In genomic region chr5:139141841-139142240, GRCh38 we compare ENCODE assay signal across 1 cellular context.
TF ChIP-seq lines count a peak whose summit lies in the region.

No MANE protein-coding gene starts in this region.

TF ChIP-seq in SK-N-SH treated with all-trans-retinoic acid at 6 μM for 48 hours, 23 proteins besides CTCF, POLR2A, EP300 and RAD21 (continued from another document):
- no peak for TF ChIP-seq TSHZ2 (CRISPR knock-in tag; IDR thresholded peaks at IDR 0.05)
